10 cellular contexts compared by ENCODE assay signal in genomic region chr1:9293241-9293511, GRCh38. TPM values are rescaled to one million over a fixed set of nuclear protein-coding genes. Genes with fewer than 3 reads are reported as not detected.
DNase-seq lines count a peak whose midpoint lies in the region; ATAC-seq and TF ChIP-seq lines count a peak whose summit lies in the region.
"Had no signal": no experiment of that assay in that cellular context is flagged by ENCODE, and none has a peak within 500 bp of the region (broad histone marks: within the 10 kb centered on the region; RNA-seq: fewer than 3 reads in every experiment).

No MANE protein-coding gene starts in this region.

- H3K27ac Mint-ChIP-seq in Caco-2 (ENCODE audit: unreplicated experiment): no peak overlapping the region
- no peak overlapping the region for H3K27ac Mint-ChIP-seq in activated CD8-positive, alpha-beta T cell treated with anti-CD3 and anti-CD28 coated beads, Interleukin-2, amount 10 ng/mL, durations not matched to agents 7 days and 5 days

- H3K4me2 ChIP-seq in OCI-LY1 (ENCODE audit: low read length): peak overlapping the region; percentile 88

- no peaks in the 10 kb centered on the region for H4K20me1 ChIP-seq in OCI-LY1 (ENCODE audit: insufficient read depth, low read length)

- no TSS peak for BruUV-seq in Caco-2 (replicated peaks; lab: Mats Ljungman, UMichigan)

- 0% methylated on average over 5 to 37 of the region's 38 CpGs for WGBS in psoas muscle, 3 donors

- TF ChIP-seq CTCF in Caco-2 (IDR thresholded peaks at IDR 0.05; ENCODE audit: insufficient read depth in 1 of 2, low read depth in 1 of 2, low read length in 1 of 2, severe bottlenecking in 1 of 2, unreplicated experiment in 1 of 2): no peak
- no peak for TF ChIP-seq CTCF in OCI-LY1 (IDR thresholded peaks at IDR 0.05; ENCODE audit: low read length)
- no peak for TF ChIP-seq CTCF in fibroblast of pulmonary artery (IDR thresholded peaks at IDR 0.05; ENCODE audit: low read length, missing control alignments)
- no peak for TF ChIP-seq CTCF in psoas muscle (IDR thresholded peaks at IDR 0.05)

- peaks cover 31% of the 10 kb centered on the region for H3K79me2 ChIP-seq in OCI-LY1 (ENCODE audit: insufficient read depth, low read length)

- intact Hi-C loops in Caco-2 (cut with micrococcal nuclease; ENCODE audit: unreplicated experiment): loop anchor here (5.0 kb wide), 1 partner anchor 144 kb away; no protein-coding TSS in a partner anchor
- intact Hi-C loops in psoas muscle (cut with DNase I): loop anchor here in 1 of 2 donors (5.0 kb wide), 1 partner anchor 284 kb away; no protein-coding TSS in a partner anchor

- H3K27me3 ChIP-seq in Caco-2 (replicated peaks; ENCODE audit: control insufficient read depth, insufficient read depth, low read length) (no peaks in the 10 kb centered on the region), OCI-LY1 (ENCODE audit: insufficient read depth, low read length) (peaks cover 3% of the 10 kb centered on the region; the same call in 1 of the 2 replicates), psoas muscle (ENCODE audit: insufficient read depth in 3 of 3, low read length in 2 of 3) (no peaks in the 10 kb centered on the region)

- no peak overlapping the region for H2AFZ ChIP-seq in OCI-LY1 (ENCODE audit: low read length)

- H3K9me2 ChIP-seq in OCI-LY1 (ENCODE audit: low read depth, low read length): no peaks in the 10 kb centered on the region

- peaks cover 7% of the 10 kb centered on the region for H3K36me3 Mint-ChIP-seq in Caco-2 (ENCODE audit: insufficient read depth, unreplicated experiment)
- peaks cover 2% of the 10 kb centered on the region for H3K36me3 Mint-ChIP-seq in activated CD8-positive, alpha-beta T cell treated with anti-CD3 and anti-CD28 coated beads, Interleukin-2, amount 10 ng/mL, durations not matched to agents 7 days and 5 days (ENCODE audit: low read depth)

- H3K4me3 ChIP-seq in Caco-2 (ENCODE audit: low read depth, low read length) (peak overlapping the region; percentile 63), OCI-LY1 (ENCODE audit: low read depth, low read length, poor library complexity, severe bottlenecking) (peak overlapping the region; percentile 75), fibroblast of pulmonary artery (replicated peaks; ENCODE audit: low read depth, low read length) (peak overlapping the region; percentile 99), psoas muscle (peak overlapping the region; percentile 93)

- H3K9me3 Mint-ChIP-seq in Caco-2 (ENCODE audit: unreplicated experiment): peaks cover 9% of the 10 kb centered on the region
- peaks cover 10% of the 10 kb centered on the region for H3K9me3 Mint-ChIP-seq in activated CD8-positive, alpha-beta T cell treated with anti-CD3 and anti-CD28 coated beads, Interleukin-2, amount 10 ng/mL, durations not matched to agents 7 days and 5 days (ENCODE audit: insufficient read depth)

- H3K9me3 ChIP-seq in Caco-2: peaks cover 7% of the 10 kb centered on the region
- H3K9me3 ChIP-seq in OCI-LY1 (ENCODE audit: low read length): peaks cover 1% of the 10 kb centered on the region
- H3K9me3 ChIP-seq in psoas muscle: peaks cover 8% of the 10 kb centered on the region

- peaks cover 7% of the 10 kb centered on the region for H3K4me1 Mint-ChIP-seq in Caco-2 (ENCODE audit: low read depth, unreplicated experiment)
- no peaks in the 10 kb centered on the region for H3K4me1 Mint-ChIP-seq in activated CD8-positive, alpha-beta T cell treated with anti-CD3 and anti-CD28 coated beads, Interleukin-2, amount 10 ng/mL, durations not matched to agents 7 days and 5 days (ENCODE audit: low read depth)

- H3K27ac ChIP-seq in OCI-LY1 (ENCODE audit: low read depth, low read length, poor library complexity, severe bottlenecking) (no peak overlapping the region), psoas muscle (peak overlapping the region; percentile 86)

- no peaks in the 10 kb centered on the region; the same call in 1 of the 2 replicates for H3K36me3 ChIP-seq in Caco-2 (ENCODE audit: control insufficient read depth, insufficient read depth, low read length)
- peaks cover 8% of the 10 kb centered on the region; the same call in 1 of the 2 replicates for H3K36me3 ChIP-seq in OCI-LY1 (ENCODE audit: insufficient read depth, low read length)
- no peaks in the 10 kb centered on the region for H3K36me3 ChIP-seq in psoas muscle (ENCODE audit: insufficient read depth in 1 of 2, low read depth in 1 of 2)

- no peaks in the 10 kb centered on the region for H3K27me3 Mint-ChIP-seq in Caco-2 (ENCODE audit: insufficient read depth, unreplicated experiment)
- H3K27me3 Mint-ChIP-seq in activated CD8-positive, alpha-beta T cell treated with anti-CD3 and anti-CD28 coated beads, Interleukin-2, amount 10 ng/mL, durations not matched to agents 7 days and 5 days (ENCODE audit: low read depth): peaks cover 11% of the 10 kb centered on the region

- POLR2A ChIA-PET in Caco-2 (lab: Charles Lee): no interaction called here
- POLR2A ChIA-PET in activated CD8-positive, alpha-beta T cell treated with anti-CD3 and anti-CD28 coated beads, Interleukin-2, amount 10 ng/mL, durations not matched to agents 7 days and 5 days (lab: Charles Lee): no interaction called here

- H3K4me1 ChIP-seq in Caco-2 (peaks cover 41% of the 10 kb centered on the region), OCI-LY1 (ENCODE audit: insufficient read depth, low read length, severe bottlenecking) (peaks cover 33% of the 10 kb centered on the region), psoas muscle (peaks cover 46% of the 10 kb centered on the region)

- no peak for ATAC-seq in psoas muscle
- no peak for ATAC-seq in activated CD8-positive, alpha-beta T cell treated with anti-CD3 and anti-CD28 coated beads, Interleukin-2, amount 10 ng/mL, durations not matched to agents 7 days and 5 days

- H3K9ac ChIP-seq in OCI-LY1 (ENCODE audit: low read length): peak overlapping the region; percentile 65

- CTCF ChIA-PET in Caco-2 (lab: Charles Lee): no interaction called here
- CTCF ChIA-PET in activated CD8-positive, alpha-beta T cell treated with anti-CD3 and anti-CD28 coated beads, Interleukin-2, amount 10 ng/mL, durations not matched to agents 7 days and 5 days (lab: Charles Lee): no interaction called here

- H3K4me3 Mint-ChIP-seq in Caco-2 (ENCODE audit: unreplicated experiment): no peak overlapping the region
- no peak overlapping the region for H3K4me3 Mint-ChIP-seq in activated CD8-positive, alpha-beta T cell treated with anti-CD3 and anti-CD28 coated beads, Interleukin-2, amount 10 ng/mL, durations not matched to agents 7 days and 5 days

- no peak for DNase-seq in Caco-2
- no peak for DNase-seq in fibroblast of pulmonary artery (ENCODE audit: low read depth)
- DNase-seq in psoas muscle: no peak
- no peak for DNase-seq in GF-D8 (lab: John Stamatoyannopoulos, UW)
- DNase-seq in activated CD8-positive, alpha-beta memory T cell treated with anti-CD3 and anti-CD28 coated beads, Interleukin-2, amount 50 U/mL, for 4 hours: no peak
- DNase-seq in UCSD-AML1 (lab: John Stamatoyannopoulos, UW; ENCODE audit: unreplicated experiment): no peak
- DNase-seq in activated CD8-positive, alpha-beta T cell treated with anti-CD3 and anti-CD28 coated beads, Interleukin-2, amount 10 ng/mL, durations not matched to agents 7 days and 5 days: no peak
- DNase-seq: cerebellar nuclear complex, NCI-H1436 treated with DMSO at 0.1 percent for 48 hours had no signal

- no peaks in the 10 kb centered on the region for H3F3A ChIP-seq in OCI-LY1 (ENCODE audit: insufficient read depth, low read length)

RNA-seq across cellular contexts. Expression of gene SPSB1, which starts 0.5 kb away (rescaled TPM):
- total RNA-seq in Caco-2 (2022) (12.8 and 18.2 TPM in 2 replicates), psoas muscle (10 to 100 TPM; 12.0 to 60.7 (median 42.1) TPM)
- 10 to 100 TPM; 22.9 to 46.2 (median 28.6) TPM for polyA plus RNA-seq in psoas muscle
- 1 to 10 TPM; 1.1 TPM for total RNA-seq in activated CD8-positive, alpha-beta T cell treated with anti-CD3 and anti-CD28 coated beads, Interleukin-2, amount 10 ng/mL, durations not matched to agents 7 days and 5 days

RNA-seq across cellular contexts. Expression of gene H6PD, which starts 58.6 kb away (rescaled TPM):
- total RNA-seq in Caco-2 (2022) (10.1 and 13.0 TPM in 2 replicates), psoas muscle (10 to 100 TPM; 21.0 to 56.8 (median 37.0) TPM)
- 10 to 100 TPM in 2 of 3 donors, 1 to 10 TPM in 1; 5.8 to 23.4 (median 14.9) TPM for polyA plus RNA-seq in psoas muscle
- total RNA-seq in activated CD8-positive, alpha-beta T cell treated with anti-CD3 and anti-CD28 coated beads, Interleukin-2, amount 10 ng/mL, durations not matched to agents 7 days and 5 days: 10 to 100 TPM in 1 of 2 experiments, 1 to 10 TPM in 1; 9.7 to 10.2 TPM
